1 cellular context compared by ENCODE assay signal in genomic region chr19:8569066-8569761, GRCh38.
TF ChIP-seq lines count a peak whose summit lies in the region.

No MANE protein-coding gene starts in this region.

TF ChIP-seq in GM12878, 131 proteins besides CTCF, POLR2A, EP300 and RAD21 (continued from another document and continues in another):
- TF ChIP-seq ZNF687 (IDR thresholded peaks at IDR 0.05) (no peak), USF1 (IDR thresholded peaks at IDR 0.05; ENCODE audit: borderline replicate concordance, extremely low read length, insufficient read depth, low read depth, low read length) (no peak), MTA3 (IDR thresholded peaks at IDR 0.05; ENCODE audit: borderline replicate concordance, low read length) (no peak), DPF2 (IDR thresholded peaks at IDR 0.05) (peak; percentile 84), ESRRA (IDR thresholded peaks at IDR 0.05; ENCODE audit: low read length) (peak; percentile 12; the same call in 1 of the 2 replicates), E2F8 (IDR thresholded peaks at IDR 0.05; ENCODE audit: low read depth, partially characterized antibody) (no peak), HDGF (IDR thresholded peaks at IDR 0.05) (no peak), JUND (IDR thresholded peaks at IDR 0.05; ENCODE audit: low read depth, low read length) (peak; percentile 70; the same call in 1 of the 2 replicates), CUX1 (IDR thresholded peaks at IDR 0.05; ENCODE audit: insufficient replicate concordance, low read depth, low read length) (no peak), ZBED1 (IDR thresholded peaks at IDR 0.05; ENCODE audit: borderline replicate concordance) (no peak), NR2C2 (IDR thresholded peaks at IDR 0.05; ENCODE audit: borderline replicate concordance, control insufficient read depth, insufficient read length, low read depth) (no peak), NRF1 (conservative IDR thresholded peaks at IDR 0.05; ENCODE audit: low read depth, low read length) (no peak), RBBP5 (conservative IDR thresholded peaks at IDR 0.05) (no peak), PBX3 (IDR thresholded peaks at IDR 0.05; ENCODE audit: insufficient replicate concordance, low read depth, low read length) (no peak), BCL11A (IDR thresholded peaks at IDR 0.05; ENCODE audit: low read depth, low read length) (peak; percentile 76), RUNX3 (IDR thresholded peaks at IDR 0.05; ENCODE audit: low read length) (peak; percentile 100), CHD1 (IDR thresholded peaks at IDR 0.05; ENCODE audit: low read depth, low read length) (no peak), MTA2 (IDR thresholded peaks at IDR 0.05; ENCODE audit: low read depth) (peak; percentile 59; the same call in 1 of the 2 replicates), ZBTB11 (CRISPR knock-in tag; IDR thresholded peaks at IDR 0.05) (no peak), NR2C1 (IDR thresholded peaks at IDR 0.05) (no peak), SMAD1 (IDR thresholded peaks at IDR 0.05; ENCODE audit: low read depth, partially characterized antibody) (no peak), SPI1 (IDR thresholded peaks at IDR 0.05; ENCODE audit: borderline replicate concordance, insufficient read depth, low read depth, low read length) (no peak), BCLAF1 (IDR thresholded peaks at IDR 0.05) (no peak), EGR1 (IDR thresholded peaks at IDR 0.05; ENCODE audit: borderline replicate concordance in 1 of 2, low read depth in 2 of 2, low read length in 2 of 2) (0 out of 3 replicates have a peak, but pooled peaks of 1 of the 2 experiments have one; percentile 39), RELA (IDR thresholded peaks at IDR 0.05; ENCODE audit: borderline replicate concordance, partially characterized antibody) (no peak), MEF2A (IDR thresholded peaks at IDR 0.05; ENCODE audit: insufficient read depth, low read depth, low read length) (0 out of 2 replicates have a peak, but pooled peaks have one; percentile 28), ZNF384 (IDR thresholded peaks at IDR 0.05; ENCODE audit: borderline replicate concordance, low read depth, low read length) (no peak), CHD2 (IDR thresholded peaks at IDR 0.05; ENCODE audit: borderline replicate concordance, low read depth, low read length) (no peak), NR2F1 (conservative IDR thresholded peaks at IDR 0.05) (peak; percentile 47), HDAC6 (IDR thresholded peaks at IDR 0.05; ENCODE audit: unreplicated experiment) (no peak), RFX5 (IDR thresholded peaks at IDR 0.05; ENCODE audit: low read depth, low read length) (no peak), MXI1 (IDR thresholded peaks at IDR 0.05; ENCODE audit: low read depth, low read length) (no peak), CREB1 (IDR thresholded peaks at IDR 0.05; ENCODE audit: low read depth) (no peak), RELB (IDR thresholded peaks at IDR 0.05; ENCODE audit: low read depth) (peak; percentile 28; the same call in 1 of the 2 replicates), POLR2AphosphoS5 (IDR thresholded peaks at IDR 0.05; ENCODE audit: low read length) (no peak)
